In genomic region chr1:144998134-144998980, GRCh38 we compare ENCODE assay signal across 7 cellular contexts.
DNase-seq lines count a peak whose midpoint lies in the region; ATAC-seq, FAIRE-seq and TF ChIP-seq lines count a peak whose summit lies in the region.
"Not testable (repeated sequence)": the region's sequence is repeated elsewhere in the genome, so short reads cannot be mapped to it uniquely, and the experiment has no call there.

No MANE protein-coding gene starts in this region.

- dilution Hi-C loops in keratinocyte (cut with MboI; ENCODE audit: extremely low pct_ligation_motif_present, low sequenced_read_pairs), result not testable (repeated sequence)

- H3K27ac Mint-ChIP-seq in HFFc6 (peak overlapping the region; percentile 69; the same call in 1 of the 2 replicates), endothelial cell (ENCODE audit: unreplicated experiment) (peak overlapping the region; percentile 45)
- peak overlapping the region; percentile 16 for H3K27ac Mint-ChIP-seq in activated naive CD4-positive, alpha-beta T cell treated with anti-CD3 and anti-CD28 coated beads, Interleukin-2, amount 10 ng/mL, durations not matched to agents 7 days and 5 days

- not testable (repeated sequence) for H3K27ac ChIP-seq in keratinocyte (ENCODE audit: control insufficient read depth, insufficient read depth, low read length)

- H3K36me3 Mint-ChIP-seq in HFFc6 (ENCODE audit: low read depth); activated naive CD4-positive, alpha-beta T cell treated with anti-CD3 and anti-CD28 coated beads, Interleukin-2, amount 10 ng/mL, durations not matched to agents 7 days and 5 days; endothelial cell (ENCODE audit: low read depth, unreplicated experiment): not testable (repeated sequence)

- DNase-seq in HFFc6; activated naive CD4-positive, alpha-beta T cell treated with anti-CD3 and anti-CD28 coated beads, Interleukin-2, amount 10 ng/mL, durations not matched to agents 7 days and 5 days; endothelial cell (ENCODE audit: low spot score); keratinocyte (ENCODE audit: low read depth, low spot score); mucosa of descending colon: not testable (repeated sequence)
- DNase-seq in SK-MEL-5 (ENCODE audit: low read depth, low spot score) (peak; percentile 52), posterior cingulate gyrus (peak in 7 of 10 donors; percentile 6 to 87 (median 26))

- ATAC-seq in mucosa of descending colon, result peak; percentile 30

- H3K79me2 ChIP-seq in keratinocyte (ENCODE audit: control insufficient read depth, insufficient read depth, low read length), result not testable (repeated sequence)

- peak; percentile 81 for FAIRE-seq in keratinocyte (lab: Jason Lieb, UNC)

- CTCF ChIA-PET in activated naive CD4-positive, alpha-beta T cell treated with anti-CD3 and anti-CD28 coated beads, Interleukin-2, amount 10 ng/mL, durations not matched to agents 7 days and 5 days (lab: Charles Lee), result not testable (repeated sequence)

- intact Hi-C loops in mucosa of descending colon (cut with DNase I, micrococcal nuclease); posterior cingulate gyrus (cut with DNase I): not testable (repeated sequence)

- H3K9ac ChIP-seq in keratinocyte (ENCODE audit: control insufficient read depth, extremely low read depth, insufficient read depth, low read length), result not testable (repeated sequence)

- not testable (repeated sequence) for H3K4me2 ChIP-seq in keratinocyte (ENCODE audit: control insufficient read depth, extremely low read depth, insufficient read depth, low read depth, low read length)

- H3K4me1 ChIP-seq in keratinocyte (ENCODE audit: control insufficient read depth, extremely low read depth, insufficient read depth, low read length); mucosa of descending colon (ENCODE audit: low read depth): not testable (repeated sequence)

- H3K4me3 Mint-ChIP-seq in HFFc6; activated naive CD4-positive, alpha-beta T cell treated with anti-CD3 and anti-CD28 coated beads, Interleukin-2, amount 10 ng/mL, durations not matched to agents 7 days and 5 days; endothelial cell (ENCODE audit: unreplicated experiment): not testable (repeated sequence)

- not testable (repeated sequence) for H3K27me3 ChIP-seq in keratinocyte (ENCODE audit: control insufficient read depth, extremely low read depth, insufficient read depth, low read length)

- not testable (repeated sequence) for H4K20me1 ChIP-seq in keratinocyte (ENCODE audit: control insufficient read depth, extremely low read depth, insufficient read depth, low read length)

- not testable (repeated sequence) for H3K9me3 Mint-ChIP-seq in HFFc6; activated naive CD4-positive, alpha-beta T cell treated with anti-CD3 and anti-CD28 coated beads, Interleukin-2, amount 10 ng/mL, durations not matched to agents 7 days and 5 days; endothelial cell (ENCODE audit: unreplicated experiment)

- in situ Hi-C loops in SK-MEL-5 (cut with HindIII; ENCODE audit: low pct_unique_long_range_greater_than_20kb, low sequenced_read_pairs), result not testable (repeated sequence)

- H3K9me1 ChIP-seq in keratinocyte (ENCODE audit: control insufficient read depth, extremely low read depth, insufficient read depth, low read length), result not testable (repeated sequence)

- not testable (repeated sequence) for TF ChIP-seq CTCF in HFFc6 (IDR thresholded peaks at IDR 0.05); endothelial cell (IDR thresholded peaks at IDR 0.05; ENCODE audit: unreplicated experiment); keratinocyte (optimal IDR thresholded peaks at IDR 0.05 in 1 of 3, IDR thresholded peaks at IDR 0.05 in 1 of 3, conservative IDR thresholded peaks at IDR 0.05 in 1 of 3; ENCODE audit: extremely low read depth in 1 of 3, insufficient read depth in 2 of 3, low read length in 3 of 3); mucosa of descending colon (IDR thresholded peaks at IDR 0.05)

- H3K4me1 Mint-ChIP-seq in HFFc6 (ENCODE audit: low read depth); activated naive CD4-positive, alpha-beta T cell treated with anti-CD3 and anti-CD28 coated beads, Interleukin-2, amount 10 ng/mL, durations not matched to agents 7 days and 5 days; endothelial cell (ENCODE audit: unreplicated experiment): not testable (repeated sequence)

- not testable (repeated sequence) for H3K4me3 ChIP-seq in keratinocyte (ENCODE audit: control insufficient read depth in 2 of 3, extremely low read depth in 1 of 3, insufficient read depth in 2 of 3, low read depth in 1 of 3, low read length in 3 of 3); mucosa of descending colon

- H3K27me3 Mint-ChIP-seq in HFFc6 (ENCODE audit: insufficient read depth); activated naive CD4-positive, alpha-beta T cell treated with anti-CD3 and anti-CD28 coated beads, Interleukin-2, amount 10 ng/mL, durations not matched to agents 7 days and 5 days; endothelial cell (ENCODE audit: unreplicated experiment): not testable (repeated sequence)

- H3K36me3 ChIP-seq in keratinocyte (ENCODE audit: control insufficient read depth in 2 of 2, extremely low read depth in 1 of 2, insufficient read depth in 2 of 2, low read length in 2 of 2); mucosa of descending colon (ENCODE audit: low read depth): not testable (repeated sequence)

- H2AFZ ChIP-seq in keratinocyte (ENCODE audit: control insufficient read depth, low read length), result not testable (repeated sequence)

- H3K9me3 ChIP-seq in keratinocyte (ENCODE audit: control insufficient read depth, low read depth, low read length); mucosa of descending colon: not testable (repeated sequence)

Comparison
In these comparisons a context has a peak if more than half of its experiments do, and no peak if none do; other contexts are left out.
1. H3K27ac Mint-ChIP-seq: peak in every context shown above with its lines; median percentile 69 in HFFc6; 45 in endothelial cell; 16 in activated naive CD4-positive, alpha-beta T cell treated with anti-CD3 and anti-CD28 coated beads, Interleukin-2, amount 10 ng/mL, durations not matched to agents 7 days and 5 days.